ENCODE assay signal across 8 cellular contexts in the genomic region with DNA sequence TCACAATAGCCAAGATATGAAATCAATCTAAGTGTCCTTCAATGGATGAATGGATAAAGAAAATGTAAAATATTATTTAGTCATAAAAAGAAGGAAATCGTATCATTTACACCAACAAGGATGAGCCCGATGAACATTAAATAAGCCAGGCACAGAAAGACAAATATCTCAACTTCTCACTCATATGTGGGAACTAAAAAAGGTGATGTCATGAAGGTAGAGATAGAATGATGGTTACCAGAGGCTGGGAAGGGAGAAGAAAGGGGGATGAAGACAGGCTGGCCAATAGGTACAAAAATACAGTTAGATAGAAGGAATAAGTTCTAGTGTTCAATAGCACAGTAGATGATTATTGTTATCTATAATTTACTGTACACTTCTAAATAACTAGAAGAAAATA.
"Had no signal": no experiment of that assay in that cellular context is flagged by ENCODE, and none has a peak within 500 bp of the region (broad histone marks: within the 10 kb centered on the region; RNA-seq: fewer than 3 reads in every experiment).

No MANE protein-coding gene starts in this region.

- FAIRE-seq: G401.6, GM12878, GM12891, GM12892, GM18507, GM19239 had no signal

- H3K4me3 ChIP-seq: GM12878 had no signal

- ATAC-seq: GM12878 had no signal

- DNase-seq: GDM1, GF-D8 had no signal
